Comparison of ENCODE assay signal across 9 cellular contexts in the genomic region with DNA sequence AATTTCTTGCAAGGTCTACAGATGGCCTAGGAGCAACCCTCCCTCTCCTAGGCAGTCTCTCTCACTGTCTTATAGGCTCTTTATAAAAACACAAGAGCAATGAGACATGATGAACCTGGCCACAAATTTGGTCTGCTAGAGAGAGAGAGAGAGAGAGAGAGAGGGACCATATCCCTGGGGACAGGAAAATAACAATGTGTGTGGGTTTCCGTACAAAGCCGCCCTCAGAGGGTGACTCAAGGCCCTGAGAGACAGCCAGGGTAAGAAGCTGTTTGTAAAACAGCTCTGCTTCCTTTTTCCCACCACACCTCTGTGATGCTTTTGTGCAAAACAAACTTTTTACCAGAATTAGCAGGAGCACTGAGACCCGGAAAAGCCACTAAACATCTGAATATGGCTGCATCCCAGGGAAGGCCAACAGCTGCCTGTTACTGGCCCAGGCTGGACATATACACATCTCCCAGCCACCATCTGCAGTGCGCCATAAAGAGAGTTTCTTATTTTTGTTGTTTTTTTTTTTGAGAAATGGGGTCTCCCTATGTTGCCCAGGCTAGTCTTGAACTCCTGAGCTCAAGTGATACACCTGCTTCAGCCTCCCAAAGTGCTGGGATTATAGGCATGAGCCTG. TPM values are rescaled to one million over a fixed set of nuclear protein-coding genes. Genes with fewer than 3 reads are reported as not detected.
A peak's percentile ranks its signal among the peaks of the same experiment; 100 is the strongest.
DNase-seq lines count a peak whose midpoint lies in the region; ATAC-seq and TF ChIP-seq lines count a peak whose summit lies in the region.
"Had no signal": no experiment of that assay in that cellular context is flagged by ENCODE, and none has a peak within 500 bp of the region (broad histone marks: within the 10 kb centered on the region; RNA-seq: fewer than 3 reads in every experiment).

No MANE protein-coding gene starts in this region.

- peak overlapping the region; percentile 94 to 96 for H3K27ac Mint-ChIP-seq in activated naive CD4-positive, alpha-beta T cell treated with anti-CD3 and anti-CD28 coated beads, Interleukin-2, amount 50 U/mL, for 72 hours

- DNase-seq in MV-4-11 (lab: John Stamatoyannopoulos, UW), result peak; percentile 88
- peak; percentile 66 to 78 for DNase-seq in activated naive CD4-positive, alpha-beta T cell treated with anti-CD3 and anti-CD28 coated beads, Interleukin-2, amount 50 U/mL, for 72 hours (ENCODE audit: low spot score in 2 of 2)
- DNase-seq in stimulated activated CD4-positive, alpha-beta T cell treated with anti-CD3 and anti-CD28 coated beads, Interleukin-2, amount 100 ng/mL, for 4 hours (ENCODE audit: low read depth), result peak; percentile 68
- DNase-seq in germinal center (ENCODE audit: low spot score), result no peak
- no peak for DNase-seq in SKM-1 treated with dmso at 0.1 percent for 144 hours (lab: John Stamatoyannopoulos, UW; ENCODE audit: unreplicated experiment)
- no peak for DNase-seq in ureter (ENCODE audit: low spot score)
- DNase-seq in omental fat pad (ENCODE audit: low spot score), result no peak

- ATAC-seq in GM18861 (IDR thresholded peaks at IDR 0.05; ENCODE audit: unreplicated experiment) (peak; percentile 57), omental fat pad (ENCODE audit: low FRiP score) (no peak)
- peak; percentile 73 to 81 for ATAC-seq in activated naive CD4-positive, alpha-beta T cell treated with anti-CD3 and anti-CD28 coated beads, Interleukin-2, amount 50 U/mL, for 72 hours

- no peaks in the 10 kb centered on the region for H3K9me3 Mint-ChIP-seq in activated naive CD4-positive, alpha-beta T cell treated with anti-CD3 and anti-CD28 coated beads, Interleukin-2, amount 50 U/mL, for 72 hours

- no peak for TF ChIP-seq CTCF in omental fat pad (IDR thresholded peaks at IDR 0.05)

- H3K36me3 Mint-ChIP-seq in activated naive CD4-positive, alpha-beta T cell treated with anti-CD3 and anti-CD28 coated beads, Interleukin-2, amount 50 U/mL, for 72 hours, result no peaks in the 10 kb centered on the region

RNA-seq across cellular contexts. Expression of a gene that starts 18.4 kb away (rescaled TPM):
- total RNA-seq in activated naive CD4-positive, alpha-beta T cell treated with anti-CD3 and anti-CD28 coated beads, Interleukin-2, amount 50 U/mL, for 72 hours, result 100 to 1,000 TPM in 1 of 2 donors, 10 to 100 TPM in 1; 73.1 to 115 TPM
- total RNA-seq in ureter (19.2 TPM), omental fat pad (100 to 1,000 TPM in 1 of 4 donors, 10 to 100 TPM in 3; 17.0 to 146 (median 56.9) TPM)

RNA-seq across cellular contexts. Expression of a gene that starts 39.2 kb away (rescaled TPM):
- total RNA-seq in activated naive CD4-positive, alpha-beta T cell treated with anti-CD3 and anti-CD28 coated beads, Interleukin-2, amount 50 U/mL, for 72 hours, result 10 to 100 TPM in 1 of 2 donors, 1 to 10 TPM in 1; 3.1 to 10.7 TPM
- total RNA-seq in ureter (3.5 TPM), omental fat pad (10 to 100 TPM in 2 of 4 donors, 1 to 10 TPM in 2; 2.1 to 32.2 (median 9.0) TPM)
- total RNA-seq: kidney epithelial cell had no signal

RNA-seq across cellular contexts. Expression of a gene that starts 44.6 kb away (rescaled TPM):
- not detected for total RNA-seq in activated naive CD4-positive, alpha-beta T cell treated with anti-CD3 and anti-CD28 coated beads, Interleukin-2, amount 50 U/mL, for 72 hours
- total RNA-seq in ureter (32.7 TPM), omental fat pad (100 to 1,000 TPM in 1 of 4 donors, 10 to 100 TPM in 3; 35.9 to 122 (median 80.0) TPM)

RNA-seq across cellular contexts. Expression of a gene that starts 45.0 kb away (rescaled TPM):
- not detected for total RNA-seq in activated naive CD4-positive, alpha-beta T cell treated with anti-CD3 and anti-CD28 coated beads, Interleukin-2, amount 50 U/mL, for 72 hours
- 30.7 TPM for total RNA-seq in ureter
- total RNA-seq in omental fat pad, result 100 to 1,000 TPM in 1 of 4 donors, 10 to 100 TPM in 3; 18.1 to 105 (median 48.6) TPM

Comparison
In these comparisons a context has a peak if more than half of its experiments do, and no peak if none do; other contexts are left out.
1. DNase-seq: peak in MV-4-11 (single experiment), activated naive CD4-positive, alpha-beta T cell treated with anti-CD3 and anti-CD28 coated beads, Interleukin-2, amount 50 U/mL, for 72 hours (2 of 2) and stimulated activated CD4-positive, alpha-beta T cell treated with anti-CD3 and anti-CD28 coated beads, Interleukin-2, amount 100 ng/mL, for 4 hours (single experiment); none in germinal center (single experiment), SKM-1 treated with dmso at 0.1 percent for 144 hours (single experiment), ureter (single experiment) and omental fat pad (single experiment).
2. RNA of a gene that starts 44.6 kb away (total RNA-seq): 35.9 to 122 TPM in omental fat pad and 32.7 TPM in ureter (single experiment); not detected in activated naive CD4-positive, alpha-beta T cell treated with anti-CD3 and anti-CD28 coated beads, Interleukin-2, amount 50 U/mL, for 72 hours; every median in the first group is over 10 times any median in the second.